ENCODE assay signal across 12 cellular contexts in the genomic region with DNA sequence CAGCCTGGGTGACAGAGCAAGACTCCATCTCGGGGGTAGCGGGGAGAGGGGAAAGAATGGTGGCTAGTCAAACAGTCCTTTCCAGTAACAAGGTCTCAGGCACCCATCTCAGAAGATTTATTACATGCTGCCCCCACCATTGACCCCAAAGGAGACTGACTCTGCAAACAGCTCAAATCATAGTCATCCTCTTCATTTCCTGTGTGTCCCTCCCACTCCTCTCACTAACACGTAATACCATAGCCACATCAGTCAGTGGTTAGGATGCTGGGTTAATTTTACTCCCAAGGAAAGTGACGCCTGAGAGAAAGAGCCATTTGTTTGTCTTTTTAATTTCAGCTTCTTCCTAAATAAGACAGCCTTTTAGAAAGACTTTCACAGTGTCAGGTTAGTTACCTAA. TPM values are rescaled to one million over a fixed set of nuclear protein-coding genes. Genes with fewer than 3 reads are reported as not detected.
DNase-seq lines count a peak whose midpoint lies in the region; FAIRE-seq and TF ChIP-seq lines count a peak whose summit lies in the region.
"Had no signal": no experiment of that assay in that cellular context is flagged by ENCODE, and none has a peak within 500 bp of the region (broad histone marks: within the 10 kb centered on the region; RNA-seq: fewer than 3 reads in every experiment).

No MANE protein-coding gene starts in this region.

- TF ChIP-seq POLR2A in H1 (IDR thresholded peaks at IDR 0.05; ENCODE audit: control extremely low read depth in 1 of 2, low read depth in 2 of 2, low read length in 2 of 2): no peak

- H2BK5ac ChIP-seq in H1 (ENCODE audit: low read depth, low read length): no peak overlapping the region

- no peak overlapping the region for H4K91ac ChIP-seq in H1 (replicated peaks; ENCODE audit: insufficient read length, low read length)

- H3K4me2 ChIP-seq in H1 (ENCODE audit: insufficient read depth in 1 of 2, low read depth in 2 of 2, low read length in 2 of 2) (no peak overlapping the region), MM.1S (ENCODE audit: low read depth, low read length) (no peak overlapping the region)

- H3K4me3 ChIP-seq in H1 (ENCODE audit: extremely low read depth in 1 of 4, insufficient read depth in 2 of 4, low read depth in 3 of 4, low read length in 4 of 4): no peak overlapping the region
- H3K4me3 ChIP-seq in MM.1S (ENCODE audit: low read length): no peak overlapping the region

- no peaks in the 10 kb centered on the region for H3K9me2 ChIP-seq in MM.1S (replicated peaks; ENCODE audit: insufficient read depth, low read length)

- H2AK5ac ChIP-seq in H1 (ENCODE audit: low read depth, low read length): no peak overlapping the region

- DNase-seq in stimulated activated CD4-positive, alpha-beta T cell treated with anti-CD3 and anti-CD28 coated beads, Interleukin-15, amount 100 ng/mL, for 24 hours: peak; percentile 2
- no peak for DNase-seq in stimulated activated CD4-positive, alpha-beta T cell treated with anti-CD3 and anti-CD28 coated beads, Interleukin-4, amount 100 ng/mL, for 4 hours
- DNase-seq in HK-2 (ENCODE audit: unreplicated experiment) (peak; percentile 58), H1 (ENCODE audit: low read depth in 1 of 2, low spot score in 2 of 2) (no peak), urothelium cell line (ENCODE audit: low spot score) (peak; percentile 54), MM.1S (no peak), ureter (ENCODE audit: low spot score) (no peak), mesenteric fat pad (ENCODE audit: low spot score) (no peak)
- DNase-seq: activated CD4-positive, alpha-beta T cell treated with anti-CD3 and anti-CD28 coated beads, Interleukin-2, amount 50 U/mL, for 48 hours; KG1; NCI-H2171 treated with DMSO at 0.1 percent for 48 hours; stimulated activated CD8-positive, alpha-beta memory T cell treated with anti-CD3 and anti-CD28 coated beads, Interleukin-4, amount 100 ng/mL, for 48 hours had no signal

- no peak overlapping the region for H3K4ac ChIP-seq in H1 (replicated peaks; ENCODE audit: insufficient read length, low read depth, low read length)

- H3K23ac ChIP-seq in H1 (ENCODE audit: insufficient read length): no peak overlapping the region

- H3K9me3 ChIP-seq in H1 (ENCODE audit: insufficient read depth in 2 of 2, low read depth in 1 of 2, low read length in 1 of 2) (no peaks in the 10 kb centered on the region), MM.1S (replicated peaks; ENCODE audit: insufficient read depth, low read length) (no peaks in the 10 kb centered on the region)

- 95% methylated on average over 4 of the region's 4 CpGs; no CpG with 5 or more reads in 1 of the 2 experiments for WGBS in H1 (ENCODE audit: extremely low coverage in 1 of 2, insufficient coverage in 1 of 2, insufficient read length in 1 of 2, insufficient replicate concordance in 2 of 2, low coverage in 1 of 2, low lambda C conversion rate in 2 of 2, missing lambda C conversion rate in 1 of 2), 2 experiments

- H2BK20ac ChIP-seq in H1 (ENCODE audit: low read length): no peak overlapping the region

- no peaks in the 10 kb centered on the region for H3K79me1 ChIP-seq in H1 (ENCODE audit: low read depth, low read length)

- H2AFZ ChIP-seq in H1 (ENCODE audit: low read length) (0 out of 2 replicates have a peak overlapping the region, but pooled peaks have one; percentile 10), MM.1S (ENCODE audit: low read length) (no peak overlapping the region)

- no peak overlapping the region for H4K5ac ChIP-seq in H1 (ENCODE audit: insufficient read length, low read depth, low read length)

- H3K36me3 ChIP-seq in H1 (ENCODE audit: control insufficient read depth in 2 of 4, insufficient read depth in 4 of 4, low read length in 3 of 4): no peaks in the 10 kb centered on the region
- H3K36me3 ChIP-seq in MM.1S (replicated peaks; ENCODE audit: insufficient read depth, low read length): no peaks in the 10 kb centered on the region

- no peaks in the 10 kb centered on the region for H3F3A ChIP-seq in MM.1S (ENCODE audit: insufficient read depth, low read length)

- TF ChIP-seq EP300 in H1 (IDR thresholded peaks at IDR 0.05; ENCODE audit: borderline replicate concordance in 1 of 2, low read depth in 2 of 2, low read length in 2 of 2): no peak

- H3K18ac ChIP-seq in H1 (ENCODE audit: extremely low read depth, low read length): no peak overlapping the region

- H3K4me1 ChIP-seq in H1 (replicated peaks in 1 of 4; ENCODE audit: control insufficient read depth in 3 of 4, insufficient read depth in 4 of 4, low read length in 3 of 4): no peaks in the 10 kb centered on the region
- no peaks in the 10 kb centered on the region for H3K4me1 ChIP-seq in MM.1S (ENCODE audit: low read length)

- H2BK15ac ChIP-seq in H1 (ENCODE audit: low read length): no peak overlapping the region

- H2BK120ac ChIP-seq in H1 (replicated peaks; ENCODE audit: low read depth, low read length): no peak overlapping the region

- H3K27ac ChIP-seq in H1 (ENCODE audit: low read depth, low read length) (no peak overlapping the region), MM.1S (ENCODE audit: low read length) (no peak overlapping the region)

- no peak overlapping the region for H3K56ac ChIP-seq in H1 (replicated peaks; ENCODE audit: insufficient read length, low read depth, low read length)

- H3K23me2 ChIP-seq in H1 (ENCODE audit: low read depth, low read length): no peaks in the 10 kb centered on the region

- no peaks in the 10 kb centered on the region for H3K27me3 ChIP-seq in H1 (replicated peaks in 1 of 4; ENCODE audit: control insufficient read depth in 3 of 4, extremely low read depth in 1 of 4, insufficient read depth in 3 of 4, low read length in 3 of 4)
- no peaks in the 10 kb centered on the region for H3K27me3 ChIP-seq in MM.1S (replicated peaks; ENCODE audit: insufficient read depth, low read length)

- no peak for TF ChIP-seq CTCF in H1 (IDR thresholded peaks at IDR 0.05; ENCODE audit: control extremely low read depth in 1 of 3, insufficient read depth in 1 of 3, low read depth in 1 of 3, low read length in 3 of 3)
- TF ChIP-seq CTCF in MM.1S (IDR thresholded peaks at IDR 0.05; ENCODE audit: low read length): no peak

- POLR2A ChIA-PET in H1 (lab: Charles Lee; ENCODE audit: partially characterized antibody): no interaction called here

- no peak overlapping the region for H3K9ac ChIP-seq in H1 (replicated peaks in 1 of 4; ENCODE audit: extremely low read depth in 1 of 4, low read depth in 3 of 4, low read length in 3 of 4)
- no peak overlapping the region for H3K9ac ChIP-seq in MM.1S (ENCODE audit: low read length)

- H3K14ac ChIP-seq in H1 (ENCODE audit: insufficient read length): no peak overlapping the region

- no peak overlapping the region for H2BK12ac ChIP-seq in H1 (ENCODE audit: low read depth, low read length)

- CTCF ChIA-PET in H1 (lab: Charles Lee; ENCODE audit: partially characterized antibody): interaction anchor here (1.6 to 1.9 kb wide), 3 partner anchors 9 to 27 kb away, joined by 3 to 5 read pairs (median 4); no protein-coding TSS in a partner anchor

- H4K20me1 ChIP-seq in H1 (replicated peaks in 1 of 2; ENCODE audit: control insufficient read depth in 1 of 2, insufficient read depth in 2 of 2, low read length in 2 of 2) (no peaks in the 10 kb centered on the region), MM.1S (ENCODE audit: insufficient read depth, low read length) (no peaks in the 10 kb centered on the region)

- FAIRE-seq in H1 (lab: Jason Lieb, UNC) (no peak), urothelium cell line (lab: Jason Lieb, UNC) (peak; percentile 72)

- no peaks in the 10 kb centered on the region for H3K79me2 ChIP-seq in H1 (ENCODE audit: control insufficient read depth in 1 of 2, insufficient read depth in 2 of 2, low read length in 2 of 2)
- H3K79me2 ChIP-seq in MM.1S (ENCODE audit: low read length): no peaks in the 10 kb centered on the region

- H4K8ac ChIP-seq in H1 (ENCODE audit: extremely low read depth, insufficient read depth, low read length): no peak overlapping the region

- no peak for TF ChIP-seq RAD21 in H1 (IDR thresholded peaks at IDR 0.05 in 1 of 2, conservative IDR thresholded peaks at IDR 0.05 in 1 of 2; ENCODE audit: low read depth in 2 of 2, low read length in 2 of 2)

TF ChIP-seq in H1, 55 proteins besides CTCF, POLR2A, EP300 and RAD21:
- TF ChIP-seq NANOG (IDR thresholded peaks at IDR 0.05; ENCODE audit: insufficient read depth, low read depth, low read length, poor library complexity, severe bottlenecking) (no peak), BACH1 (IDR thresholded peaks at IDR 0.05; ENCODE audit: low read length) (no peak), CBX8 (IDR thresholded peaks at IDR 0.05; ENCODE audit: borderline replicate concordance, low read depth, low read length) (no peak), SIX5 (IDR thresholded peaks at IDR 0.05; ENCODE audit: low read depth, low read length) (no peak), TBP (IDR thresholded peaks at IDR 0.05; ENCODE audit: low read depth, low read length) (no peak)
- TF ChIP-seq, protein P1, sequence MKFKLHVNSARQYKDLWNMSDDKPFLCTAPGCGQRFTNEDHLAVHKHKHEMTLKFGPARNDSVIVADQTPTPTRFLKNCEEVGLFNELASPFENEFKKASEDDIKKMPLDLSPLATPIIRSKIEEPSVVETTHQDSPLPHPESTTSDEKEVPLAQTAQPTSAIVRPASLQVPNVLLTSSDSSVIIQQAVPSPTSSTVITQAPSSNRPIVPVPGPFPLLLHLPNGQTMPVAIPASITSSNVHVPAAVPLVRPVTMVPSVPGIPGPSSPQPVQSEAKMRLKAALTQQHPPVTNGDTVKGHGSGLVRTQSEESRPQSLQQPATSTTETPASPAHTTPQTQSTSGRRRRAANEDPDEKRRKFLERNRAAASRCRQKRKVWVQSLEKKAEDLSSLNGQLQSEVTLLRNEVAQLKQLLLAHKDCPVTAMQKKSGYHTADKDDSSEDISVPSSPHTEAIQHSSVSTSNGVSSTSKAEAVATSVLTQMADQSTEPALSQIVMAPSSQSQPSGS (IDR thresholded peaks at IDR 0.05; ENCODE audit: low read length): no peak
- TF ChIP-seq, protein P2, sequence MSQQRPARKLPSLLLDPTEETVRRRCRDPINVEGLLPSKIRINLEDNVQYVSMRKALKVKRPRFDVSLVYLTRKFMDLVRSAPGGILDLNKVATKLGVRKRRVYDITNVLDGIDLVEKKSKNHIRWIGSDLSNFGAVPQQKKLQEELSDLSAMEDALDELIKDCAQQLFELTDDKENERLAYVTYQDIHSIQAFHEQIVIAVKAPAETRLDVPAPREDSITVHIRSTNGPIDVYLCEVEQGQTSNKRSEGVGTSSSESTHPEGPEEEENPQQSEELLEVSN (IDR thresholded peaks at IDR 0.05): no peak

RNA-seq across cellular contexts. Expression of a gene that starts 56.6 kb away (rescaled TPM):
- 29.7 and 31.7 TPM in 2 replicates for total RNA-seq in H1 (2021; fragmentation: NEBNext Ultra II Directional; extraction: Animal tissue kit (Norgen Biotek cat#: 25700))
- polyA plus RNA-seq in H1 (2011; rRNA removed): 12.6 and 20.6 TPM in 2 replicates
- polyA plus RNA-seq in H1 (2011; cell fraction: cytosol; rRNA removed): 26.0 TPM
- polyA plus RNA-seq in H1 (2011; cell fraction: nucleus; rRNA removed): 9.0 TPM
- polyA plus RNA-seq in H1 (2012, experiment 1 of 2): 16.6 to 21.6 TPM (median 19.9 TPM) in 4 replicates
- polyA plus RNA-seq in H1 (2012, experiment 2 of 2): 7.4 TPM
- 27.3 TPM for polyA plus RNA-seq in H1 (2013, experiment 1 of 2)
- 26.0 TPM for polyA plus RNA-seq in H1 (2013, experiment 2 of 2)
- polyA minus RNA-seq in H1 (2011; rRNA and poly(A)+ RNA removed): 7.0 and 7.2 TPM in 2 replicates
- polyA minus RNA-seq in H1 (2011; cell fraction: cytosol; rRNA and poly(A)+ RNA removed): 10.2 TPM
- polyA minus RNA-seq in H1 (2011; cell fraction: nucleus; rRNA and poly(A)+ RNA removed): 8.7 TPM
- total RNA-seq in ureter (21.9 TPM), mesenteric fat pad (20.6 TPM)

Comparison
In these comparisons a context has a peak if more than half of its experiments do, and no peak if none do; other contexts are left out.
1. DNase-seq: peak in stimulated activated CD4-positive, alpha-beta T cell treated with anti-CD3 and anti-CD28 coated beads, Interleukin-15, amount 100 ng/mL, for 24 hours (single experiment), HK-2 (single experiment) and urothelium cell line (single experiment); none in stimulated activated CD4-positive, alpha-beta T cell treated with anti-CD3 and anti-CD28 coated beads, Interleukin-4, amount 100 ng/mL, for 4 hours (0 of 2), H1 (0 of 2), MM.1S (single experiment), ureter (single experiment) and mesenteric fat pad (single experiment).